In the genomic region with DNA sequence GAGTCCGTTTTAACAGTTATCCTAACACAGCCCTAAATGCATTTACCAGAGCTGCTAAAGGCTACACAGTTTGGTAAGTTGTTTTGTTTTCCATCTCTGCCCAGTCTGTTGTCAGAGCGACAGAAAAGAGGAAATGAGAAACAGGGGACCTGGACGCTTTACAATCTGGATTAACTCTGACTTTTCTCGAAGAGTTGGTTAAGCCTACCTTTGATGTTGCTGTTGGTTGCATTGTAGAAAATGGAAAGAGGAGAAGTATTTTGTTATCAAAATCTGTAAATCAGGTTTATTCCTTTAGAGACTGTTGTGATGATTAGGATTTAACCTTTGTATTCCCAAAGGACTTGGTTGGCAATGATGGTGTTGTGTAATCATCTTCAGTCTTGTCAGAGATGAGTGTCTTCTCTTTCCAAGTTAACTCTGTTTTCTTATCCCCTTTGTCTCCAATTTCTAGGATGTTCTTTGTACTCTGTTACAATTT, we compare ENCODE assay signal across 8 cellular contexts. TPM values are rescaled to one million over a fixed set of nuclear protein-coding genes. Genes with fewer than 3 reads are reported as not detected.
A peak's percentile ranks its signal among the peaks of the same experiment; 100 is the strongest.
DNase-seq lines count a peak whose midpoint lies in the region; ATAC-seq, FAIRE-seq and TF ChIP-seq lines count a peak whose summit lies in the region.

No MANE protein-coding gene starts in this region.

- TF ChIP-seq CTCF in osteocyte (IDR thresholded peaks at IDR 0.05), result no peak

- peak; percentile 60 for FAIRE-seq in GM19239 (lab: Jason Lieb, UNC)
- no peak for FAIRE-seq in small intestine (lab: Jason Lieb, UNC)

- H3K9me3 Mint-ChIP-seq in CD8-positive, alpha-beta memory T cell, result no peaks in the 10 kb centered on the region
- H3K9me3 Mint-ChIP-seq in T-cell (no peaks in the 10 kb centered on the region), osteocyte (ENCODE audit: unreplicated experiment) (no peaks in the 10 kb centered on the region)

- DNase-seq in CD8-positive, alpha-beta memory T cell, result no peak
- peak; percentile 9 for DNase-seq in GM19239 (ENCODE audit: insufficient read length, low spot score)
- no peak for DNase-seq in T-cell
- DNase-seq in fibroblast of peridontal ligament (ENCODE audit: extremely low read depth), result peak; percentile 78
- DNase-seq in osteocyte (ENCODE audit: extremely low spot score, unreplicated experiment), result no peak
- no peak for DNase-seq in activated CD4-positive, CD25-positive, alpha-beta regulatory T cell treated with anti-CD3 and anti-CD28 coated beads, Interleukin-2, amount 50 U/mL, for 72 hours
- no peak for DNase-seq in small intestine

- whole genome bisulfite sequencing in small intestine, 3 donors, result 23 to 71% (median 58%) methylated on average over 4 of the region's 4 CpGs

- peaks cover 16% of the 10 kb centered on the region for H3K4me1 ChIP-seq in CD8-positive, alpha-beta memory T cell (ENCODE audit: insufficient read depth, low read length)
- peaks cover 0 to 2% of the 10 kb centered on the region in 2 donors for H3K4me1 ChIP-seq in small intestine (ENCODE audit: control insufficient read depth in 2 of 2, insufficient read depth in 1 of 2, low read depth in 1 of 2, low read length in 1 of 2)

- ATAC-seq in HG03469 (IDR thresholded peaks at IDR 0.05; ENCODE audit: unreplicated experiment) (peak; percentile 39), T-cell (replicated peaks in 1 of 4) (no peak)

- CTCF ChIA-PET in CD8-positive, alpha-beta memory T cell (lab: Charles Lee), result no interaction called here
- CTCF ChIA-PET in T-cell (lab: Charles Lee), result no interaction called here

- peaks cover 0 to 2% of the 10 kb centered on the region in 2 donors for H3K27me3 Mint-ChIP-seq in CD8-positive, alpha-beta memory T cell
- no peaks in the 10 kb centered on the region for H3K27me3 Mint-ChIP-seq in T-cell
- no peaks in the 10 kb centered on the region for H3K27me3 Mint-ChIP-seq in osteocyte (ENCODE audit: unreplicated experiment)

- H3K4me1 Mint-ChIP-seq in CD8-positive, alpha-beta memory T cell, result peaks cover 27 to 34% (median 28%) of the 10 kb centered on the region in 3 donors
- H3K4me1 Mint-ChIP-seq in T-cell, result peaks cover 25 to 32% (median 31%) of the 10 kb centered on the region in 3 donors
- peaks cover 52% of the 10 kb centered on the region for H3K4me1 Mint-ChIP-seq in osteocyte (ENCODE audit: unreplicated experiment)

- H3K36me3 Mint-ChIP-seq in CD8-positive, alpha-beta memory T cell, result peaks cover 0 to 6% (median 0%) of the 10 kb centered on the region in 3 donors
- no peaks in the 10 kb centered on the region for H3K36me3 Mint-ChIP-seq in T-cell
- H3K36me3 Mint-ChIP-seq in osteocyte (ENCODE audit: unreplicated experiment), result no peaks in the 10 kb centered on the region

- POLR2A ChIA-PET in CD8-positive, alpha-beta memory T cell (lab: Charles Lee), result no interaction called here
- POLR2A ChIA-PET in T-cell (lab: Charles Lee), result no interaction called here

- no peak overlapping the region for H3K27ac ChIP-seq in CD8-positive, alpha-beta memory T cell (ENCODE audit: low read depth, low read length)
- peak overlapping the region in 1 of 2 donors; percentile 32 for H3K27ac ChIP-seq in small intestine (ENCODE audit: low read depth in 1 of 2, low read length in 1 of 2)

- H3K4me3 ChIP-seq in CD8-positive, alpha-beta memory T cell (ENCODE audit: low read length), result no peak overlapping the region
- H3K4me3 ChIP-seq in small intestine (ENCODE audit: low read depth in 1 of 2, low read length in 2 of 2), result no peak overlapping the region

- H3K36me3 ChIP-seq in CD8-positive, alpha-beta memory T cell (ENCODE audit: insufficient read depth, low read length), result no peaks in the 10 kb centered on the region
- H3K36me3 ChIP-seq in small intestine (ENCODE audit: control insufficient read depth in 2 of 2, insufficient read depth in 2 of 2, low read length in 2 of 2), result no peaks in the 10 kb centered on the region

- H3K4me3 Mint-ChIP-seq in CD8-positive, alpha-beta memory T cell, result peak overlapping the region; percentile 91 to 96 (median 94)
- H3K4me3 Mint-ChIP-seq in T-cell (peak overlapping the region; percentile 90 to 92 (median 91)), osteocyte (ENCODE audit: unreplicated experiment) (peak overlapping the region; percentile 93)

- H3K9me3 ChIP-seq in CD8-positive, alpha-beta memory T cell (ENCODE audit: low read length), result no peaks in the 10 kb centered on the region
- no peaks in the 10 kb centered on the region for H3K9me3 ChIP-seq in small intestine (ENCODE audit: control insufficient read depth, low read depth)

- H3K27ac Mint-ChIP-seq in CD8-positive, alpha-beta memory T cell, result peak overlapping the region; percentile 73 to 97 (median 92)
- peak overlapping the region; percentile 84 to 87 for H3K27ac Mint-ChIP-seq in T-cell
- H3K27ac Mint-ChIP-seq in osteocyte (ENCODE audit: unreplicated experiment), result peak overlapping the region; percentile 97

- H3K27me3 ChIP-seq in CD8-positive, alpha-beta memory T cell (ENCODE audit: insufficient read depth, low read length, poor library complexity, severe bottlenecking), result no peaks in the 10 kb centered on the region
- no peaks in the 10 kb centered on the region for H3K27me3 ChIP-seq in small intestine (ENCODE audit: control insufficient read depth in 2 of 2, insufficient read depth in 2 of 2, low read length in 2 of 2)

RNA-seq across cellular contexts. Expression of a gene that starts 0.5 kb away (rescaled TPM):
- not detected for total RNA-seq in CD8-positive, alpha-beta memory T cell
- not detected for polyA plus RNA-seq in CD8-positive, alpha-beta memory T cell
- total RNA-seq in T-cell (not detected), osteocyte (2.4 and 2.9 TPM in 2 replicates)
- polyA plus RNA-seq in small intestine, result under 1 TPM in 1 of 3 donors, not detected in 2; 0.10 TPM

RNA-seq across cellular contexts. Expression of a gene that starts 1.0 kb away (rescaled TPM):
- total RNA-seq in CD8-positive, alpha-beta memory T cell, result 1 to 10 TPM; 1.6 to 1.8 TPM
- polyA plus RNA-seq in CD8-positive, alpha-beta memory T cell, result 1.1 TPM
- 1 to 10 TPM; 1.6 to 2.2 (median 1.7) TPM for total RNA-seq in T-cell
- total RNA-seq in osteocyte, result 8.9 and 9.6 TPM in 2 replicates
- polyA plus RNA-seq in small intestine, result under 1 TPM; 0.45 to 0.90 (median 0.81) TPM

Comparison
In these comparisons a context has a peak if more than half of its experiments do, and no peak if none do; other contexts are left out.
1. DNase-seq: peak in GM19239 (single experiment) and fibroblast of peridontal ligament (single experiment); none in CD8-positive, alpha-beta memory T cell (0 of 5), T-cell (0 of 34), osteocyte (single experiment), activated CD4-positive, CD25-positive, alpha-beta regulatory T cell treated with anti-CD3 and anti-CD28 coated beads, Interleukin-2, amount 50 U/mL, for 72 hours (single experiment) and small intestine (single experiment).
2. Peak in every context shown above with its lines, with median percentiles within 50 percentile points of each other: H3K27ac Mint-ChIP-seq and H3K4me3 Mint-ChIP-seq.